ENCODE assay signal across 1 cellular context in genomic region chr22:40452730-40453487, GRCh38.
TF ChIP-seq lines count a peak whose summit lies in the region.

No MANE protein-coding gene starts in this region.

TF ChIP-seq in HEK293, 187 proteins besides CTCF, POLR2A, EP300 and RAD21 (continued from another document):
- TF ChIP-seq ELK4 (IDR thresholded peaks at IDR 0.05; ENCODE audit: borderline replicate concordance, low read depth, low read length) = no peak
- peak; percentile 78; the same call in 1 of the 2 replicates for TF ChIP-seq ZNF350 (tag by site-specific recombination; IDR thresholded peaks at IDR 0.05)
- TF ChIP-seq ZNF18 (tag by site-specific recombination; IDR thresholded peaks at IDR 0.05) = no peak
- peak; percentile 51; the same call in 1 of the 2 replicates for TF ChIP-seq ZNF214 (tag by site-specific recombination; IDR thresholded peaks at IDR 0.05; ENCODE audit: borderline replicate concordance)
- peak; percentile 59; the same call in 1 of the 2 replicates for TF ChIP-seq TRIM28 (IDR thresholded peaks at IDR 0.05; ENCODE audit: borderline replicate concordance, low read length)
- 0 out of 2 replicates have a peak, but pooled peaks have one; percentile 45 for TF ChIP-seq ZNF561 (tag by site-specific recombination; IDR thresholded peaks at IDR 0.05; ENCODE audit: borderline replicate concordance)
- TF ChIP-seq ZNF112 (tag by site-specific recombination; IDR thresholded peaks at IDR 0.05) = peak; percentile 70; the same call in 1 of the 2 replicates
- TF ChIP-seq ZNF169 (tag by site-specific recombination; IDR thresholded peaks at IDR 0.05) = no peak
- 0 out of 2 replicates have a peak, but pooled peaks have one; percentile 54 for TF ChIP-seq BCL6B (tag by site-specific recombination; IDR thresholded peaks at IDR 0.05)
- TF ChIP-seq ZNF692 (tag by site-specific recombination; IDR thresholded peaks at IDR 0.05) = 0 out of 2 replicates have a peak, but pooled peaks have one; percentile 25
- TF ChIP-seq ZNF549 (tag by site-specific recombination; IDR thresholded peaks at IDR 0.05) = no peak; the same call in 1 of the 2 replicates
- peak; percentile 93 for TF ChIP-seq ZNF544 (tag by site-specific recombination; IDR thresholded peaks at IDR 0.05)
- peak; percentile 49; the same call in 1 of the 2 replicates for TF ChIP-seq ATF2 (tag by site-specific recombination; IDR thresholded peaks at IDR 0.05; ENCODE audit: low read depth)
- TF ChIP-seq ZNF626 (tag by site-specific recombination; IDR thresholded peaks at IDR 0.05) = 0 out of 2 replicates have a peak, but pooled peaks have one; percentile 22
- TF ChIP-seq ZNF211 (tag by site-specific recombination; IDR thresholded peaks at IDR 0.05; ENCODE audit: low read depth) = no peak
- peak; percentile 48; the same call in 1 of the 2 replicates for TF ChIP-seq ZNF660 (tag by site-specific recombination; IDR thresholded peaks at IDR 0.05)
- peak; percentile 9 for TF ChIP-seq ZNF529 (tag by site-specific recombination; IDR thresholded peaks at IDR 0.05; ENCODE audit: insufficient replicate concordance)
- TF ChIP-seq ZNF501 (tag by site-specific recombination; IDR thresholded peaks at IDR 0.05) = no peak
- no peak for TF ChIP-seq ZNF548 (tag by site-specific recombination; IDR thresholded peaks at IDR 0.05)
- TF ChIP-seq AEBP2 (tag by site-specific recombination; IDR thresholded peaks at IDR 0.05; ENCODE audit: borderline replicate concordance) = no peak
